In the genomic region with DNA sequence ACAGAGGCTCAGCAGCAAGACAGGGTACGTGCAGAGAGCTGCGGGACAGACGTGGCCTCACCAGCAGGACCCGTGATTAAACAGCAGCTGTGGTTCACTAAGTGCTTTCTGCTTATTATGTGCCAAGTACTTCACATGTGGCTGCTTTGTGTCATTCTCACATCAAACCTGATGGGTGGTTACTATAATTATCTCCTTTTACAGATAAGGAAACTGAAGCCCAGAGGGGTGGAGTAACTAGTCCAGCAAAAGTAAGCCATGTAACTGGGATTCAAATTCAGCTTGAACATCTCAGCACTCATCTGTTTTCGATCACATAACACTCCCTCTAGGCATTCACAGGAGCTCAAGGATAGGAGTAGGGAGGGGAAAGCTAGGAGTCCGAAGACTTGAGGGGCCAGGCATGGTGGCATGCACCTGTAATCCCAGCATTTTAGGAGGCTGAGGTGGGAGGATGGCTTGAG, we compare ENCODE assay signal across 1 cellular context.
TF ChIP-seq lines count a peak whose summit lies in the region.

No MANE protein-coding gene starts in this region.

TF ChIP-seq in HepG2, 621 proteins besides CTCF, POLR2A, EP300 and RAD21:
- TF ChIP-seq, protein P1, sequence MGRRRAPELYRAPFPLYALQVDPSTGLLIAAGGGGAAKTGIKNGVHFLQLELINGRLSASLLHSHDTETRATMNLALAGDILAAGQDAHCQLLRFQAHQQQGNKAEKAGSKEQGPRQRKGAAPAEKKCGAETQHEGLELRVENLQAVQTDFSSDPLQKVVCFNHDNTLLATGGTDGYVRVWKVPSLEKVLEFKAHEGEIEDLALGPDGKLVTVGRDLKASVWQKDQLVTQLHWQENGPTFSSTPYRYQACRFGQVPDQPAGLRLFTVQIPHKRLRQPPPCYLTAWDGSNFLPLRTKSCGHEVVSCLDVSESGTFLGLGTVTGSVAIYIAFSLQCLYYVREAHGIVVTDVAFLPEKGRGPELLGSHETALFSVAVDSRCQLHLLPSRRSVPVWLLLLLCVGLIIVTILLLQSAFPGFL (CRISPR knock-in tag; IDR thresholded peaks at IDR 0.05), result no peak
- TF ChIP-seq ATF7 (IDR thresholded peaks at IDR 0.05) (no peak), ATF7 (CRISPR knock-in tag; IDR thresholded peaks at IDR 0.05) (no peak), CEBPB (IDR thresholded peaks at IDR 0.05; ENCODE audit: borderline replicate concordance, low read depth, low read length) (no peak), NR3C1 (CRISPR knock-in tag; IDR thresholded peaks at IDR 0.05) (no peak)
